ENCODE assay signal across 12 cellular contexts in the genomic region with DNA sequence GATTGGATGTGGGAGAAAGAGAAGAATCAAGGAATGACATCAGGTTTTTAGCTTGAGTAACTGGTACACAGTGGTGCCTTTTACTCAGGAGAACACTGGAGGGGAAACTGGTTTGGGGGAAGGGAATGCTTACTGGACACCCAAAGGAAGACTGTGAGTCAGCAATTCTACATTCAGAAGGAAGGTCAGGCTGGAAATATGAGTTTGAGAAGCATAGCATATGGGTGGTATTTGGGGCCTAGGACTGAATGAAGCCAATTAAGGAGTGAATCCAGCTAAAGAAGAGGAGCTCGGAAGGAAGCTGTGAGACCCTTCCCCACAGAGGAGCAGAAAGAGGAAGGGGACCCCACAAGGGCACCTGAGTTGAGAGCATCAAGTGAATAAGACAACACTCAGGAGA. TPM values are rescaled to one million over a fixed set of nuclear protein-coding genes. Genes with fewer than 3 reads are reported as not detected.
DNase-seq lines count a peak whose midpoint lies in the region; ATAC-seq, FAIRE-seq and TF ChIP-seq lines count a peak whose summit lies in the region.
"Had no signal": no experiment of that assay in that cellular context is flagged by ENCODE, and none has a peak within 500 bp of the region (broad histone marks: within the 10 kb centered on the region; RNA-seq: fewer than 3 reads in every experiment).

No MANE protein-coding gene starts in this region.

- no peak for ATAC-seq in SK-N-SH treated with all-trans-retinoic acid at 6 μM for 48 hours

- CTCF ChIA-PET in SK-N-SH (lab: Yijun Ruan, JAX) = interaction anchor here (1.0 to 2.1 kb wide), 3 partner anchors 8 to 185 kb away, joined by 3 to 7 read pairs (median 6); partner anchors contain the start of gene MAP4K5

- no peak for TF ChIP-seq CTCF in SK-N-SH (IDR thresholded peaks at IDR 0.05)

- WGBS in SK-N-SH (ENCODE audit: low lambda C conversion rate) = 75% methylated on average over 1 of the region's 1 CpG

- no peak for TF ChIP-seq RAD21 in SK-N-SH (IDR thresholded peaks at IDR 0.05; ENCODE audit: low read length)

- H3K27me3 ChIP-seq in SK-N-SH (ENCODE audit: insufficient read depth) = no peaks in the 10 kb centered on the region

- no peaks in the 10 kb centered on the region for H4K20me1 ChIP-seq in SK-N-SH (ENCODE audit: insufficient read depth)

- H3K4me2 ChIP-seq in SK-N-SH = no peak overlapping the region

- H3F3A ChIP-seq in SK-N-SH (replicated peaks; ENCODE audit: insufficient read depth) = peaks cover 4% of the 10 kb centered on the region

- H3K9me3 ChIP-seq in SK-N-SH = no peaks in the 10 kb centered on the region

- DNase-seq in SK-N-SH (no peak), astrocyte of the hippocampus (ENCODE audit: low read depth, low spot score) (peak; percentile 32), iPS-NIHi11 (ENCODE audit: low spot score) (peak; percentile 23), urothelium cell line (ENCODE audit: low spot score) (peak; percentile 63), retina (no peak), GM19240 (ENCODE audit: insufficient read length, low spot score) (no peak), DMS79 (lab: John Stamatoyannopoulos, UW) (no peak)
- DNase-seq: head of caudate nucleus, NCI-H187 treated with DMSO at 0.1 percent for 48 hours, substantia nigra had no signal

- peaks cover 11 to 18% of the 10 kb centered on the region in 2 experiments for H3K4me1 ChIP-seq in SK-N-SH (ENCODE audit: control insufficient read depth in 1 of 2, insufficient read depth in 2 of 2, low read depth in 1 of 2, low read length in 1 of 2)

- H3K9ac ChIP-seq in SK-N-SH = no peak overlapping the region

- H3K79me2 ChIP-seq in SK-N-SH (ENCODE audit: insufficient read depth) = no peaks in the 10 kb centered on the region

- no peak for TF ChIP-seq EP300 in SK-N-SH (IDR thresholded peaks at IDR 0.05; ENCODE audit: borderline replicate concordance in 1 of 2, low read depth in 1 of 2, low read length in 1 of 2)

- POLR2A ChIA-PET in SK-N-SH (lab: Yijun Ruan, JAX) = no interaction called here

- no peaks in the 10 kb centered on the region for H3K9me2 ChIP-seq in SK-N-SH

- peak overlapping the region in 1 of 2 experiments; percentile 7; a peak in 1 of 4 replicates for H3K27ac ChIP-seq in SK-N-SH (ENCODE audit: low read depth in 2 of 2, low read length in 1 of 2)

- H2AFZ ChIP-seq in SK-N-SH (ENCODE audit: low read depth) = peak overlapping the region; percentile 39

- FAIRE-seq in urothelium cell line (lab: Jason Lieb, UNC) = no peak
- FAIRE-seq: A204.1 had no signal

- H3K4me3 ChIP-seq in SK-N-SH (ENCODE audit: low read depth in 2 of 2, low read length in 1 of 2) = no peak overlapping the region

- H3K36me3 ChIP-seq in SK-N-SH (replicated peaks in 1 of 2; ENCODE audit: control insufficient read depth in 1 of 2, insufficient read depth in 2 of 2, low read length in 1 of 2) = no peaks in the 10 kb centered on the region

TF ChIP-seq in SK-N-SH, 30 proteins besides CTCF, POLR2A, EP300 and RAD21:
- TF ChIP-seq EZH2phosphoT487 (IDR thresholded peaks at IDR 0.05; ENCODE audit: borderline replicate concordance, low read depth) = no peak
- 0 out of 2 replicates have a peak, but pooled peaks have one; percentile 13 for TF ChIP-seq JUND (IDR thresholded peaks at IDR 0.05)
- no peak for TF ChIP-seq RXRA (IDR thresholded peaks at IDR 0.05; ENCODE audit: borderline replicate concordance, low read depth)
- no peak for TF ChIP-seq CHD2 (IDR thresholded peaks at IDR 0.05; ENCODE audit: low read length, partially characterized antibody)
- TF ChIP-seq MAX (IDR thresholded peaks at IDR 0.05; ENCODE audit: low read depth) = 0 out of 2 replicates have a peak, but pooled peaks have one; percentile 36

TF ChIP-seq in SK-N-SH treated with all-trans-retinoic acid at 6 μM for 48 hours, 23 proteins besides CTCF, POLR2A, EP300 and RAD21:
- TF ChIP-seq ZC3H10 (CRISPR knock-in tag; IDR thresholded peaks at IDR 0.05) = no peak
- TF ChIP-seq ZNF70 (CRISPR knock-in tag; IDR thresholded peaks at IDR 0.05) = no peak
- TF ChIP-seq TOX (CRISPR knock-in tag; IDR thresholded peaks at IDR 0.05; ENCODE audit: borderline replicate concordance) = no peak
- no peak for TF ChIP-seq SNAI2 (CRISPR knock-in tag; IDR thresholded peaks at IDR 0.05)
- no peak for TF ChIP-seq CREB5 (CRISPR knock-in tag; IDR thresholded peaks at IDR 0.05; ENCODE audit: low read depth)
- TF ChIP-seq PPARA (CRISPR knock-in tag; IDR thresholded peaks at IDR 0.05; ENCODE audit: borderline replicate concordance) = no peak
- TF ChIP-seq, protein P1, sequence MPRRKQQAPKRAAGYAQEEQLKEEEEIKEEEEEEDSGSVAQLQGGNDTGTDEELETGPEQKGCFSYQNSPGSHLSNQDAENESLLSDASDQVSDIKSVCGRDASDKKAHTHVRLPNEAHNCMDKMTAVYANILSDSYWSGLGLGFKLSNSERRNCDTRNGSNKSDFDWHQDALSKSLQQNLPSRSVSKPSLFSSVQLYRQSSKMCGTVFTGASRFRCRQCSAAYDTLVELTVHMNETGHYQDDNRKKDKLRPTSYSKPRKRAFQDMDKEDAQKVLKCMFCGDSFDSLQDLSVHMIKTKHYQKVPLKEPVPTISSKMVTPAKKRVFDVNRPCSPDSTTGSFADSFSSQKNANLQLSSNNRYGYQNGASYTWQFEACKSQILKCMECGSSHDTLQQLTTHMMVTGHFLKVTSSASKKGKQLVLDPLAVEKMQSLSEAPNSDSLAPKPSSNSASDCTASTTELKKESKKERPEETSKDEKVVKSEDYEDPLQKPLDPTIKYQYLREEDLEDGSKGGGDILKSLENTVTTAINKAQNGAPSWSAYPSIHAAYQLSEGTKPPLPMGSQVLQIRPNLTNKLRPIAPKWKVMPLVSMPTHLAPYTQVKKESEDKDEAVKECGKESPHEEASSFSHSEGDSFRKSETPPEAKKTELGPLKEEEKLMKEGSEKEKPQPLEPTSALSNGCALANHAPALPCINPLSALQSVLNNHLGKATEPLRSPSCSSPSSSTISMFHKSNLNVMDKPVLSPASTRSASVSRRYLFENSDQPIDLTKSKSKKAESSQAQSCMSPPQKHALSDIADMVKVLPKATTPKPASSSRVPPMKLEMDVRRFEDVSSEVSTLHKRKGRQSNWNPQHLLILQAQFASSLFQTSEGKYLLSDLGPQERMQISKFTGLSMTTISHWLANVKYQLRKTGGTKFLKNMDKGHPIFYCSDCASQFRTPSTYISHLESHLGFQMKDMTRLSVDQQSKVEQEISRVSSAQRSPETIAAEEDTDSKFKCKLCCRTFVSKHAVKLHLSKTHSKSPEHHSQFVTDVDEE (CRISPR knock-in tag; IDR thresholded peaks at IDR 0.05) = no peak
- TF ChIP-seq, protein P2, sequence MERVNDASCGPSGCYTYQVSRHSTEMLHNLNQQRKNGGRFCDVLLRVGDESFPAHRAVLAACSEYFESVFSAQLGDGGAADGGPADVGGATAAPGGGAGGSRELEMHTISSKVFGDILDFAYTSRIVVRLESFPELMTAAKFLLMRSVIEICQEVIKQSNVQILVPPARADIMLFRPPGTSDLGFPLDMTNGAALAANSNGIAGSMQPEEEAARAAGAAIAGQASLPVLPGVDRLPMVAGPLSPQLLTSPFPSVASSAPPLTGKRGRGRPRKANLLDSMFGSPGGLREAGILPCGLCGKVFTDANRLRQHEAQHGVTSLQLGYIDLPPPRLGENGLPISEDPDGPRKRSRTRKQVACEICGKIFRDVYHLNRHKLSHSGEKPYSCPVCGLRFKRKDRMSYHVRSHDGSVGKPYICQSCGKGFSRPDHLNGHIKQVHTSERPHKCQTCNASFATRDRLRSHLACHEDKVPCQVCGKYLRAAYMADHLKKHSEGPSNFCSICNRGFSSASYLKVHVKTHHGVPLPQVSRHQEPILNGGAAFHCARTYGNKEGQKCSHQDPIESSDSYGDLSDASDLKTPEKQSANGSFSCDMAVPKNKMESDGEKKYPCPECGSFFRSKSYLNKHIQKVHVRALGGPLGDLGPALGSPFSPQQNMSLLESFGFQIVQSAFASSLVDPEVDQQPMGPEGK (CRISPR knock-in tag; IDR thresholded peaks at IDR 0.05; ENCODE audit: borderline replicate concordance) = no peak
- TF ChIP-seq RARB (CRISPR knock-in tag; IDR thresholded peaks at IDR 0.05) = no peak

RNA-seq across cellular contexts. Expression of gene DMAC2L, which starts 35.4 kb away (rescaled TPM):
- polyA plus RNA-seq in SK-N-SH (2012; rRNA removed) = 20.3 and 22.7 TPM in 2 replicates
- 18.4 and 21.9 TPM in 2 replicates for polyA plus RNA-seq in SK-N-SH (2012; cell fraction: cytosol; rRNA removed)
- 12.5 and 21.6 TPM in 2 replicates for polyA plus RNA-seq in SK-N-SH (2012; cell fraction: nucleus; rRNA removed)

RNA-seq across cellular contexts. Expression of gene L2HGDH, which starts 35.5 kb away (rescaled TPM):
- 5.4 and 8.4 TPM in 2 replicates for polyA plus RNA-seq in SK-N-SH (2012; rRNA removed)
- 6.0 and 6.2 TPM in 2 replicates for polyA plus RNA-seq in SK-N-SH (2012; cell fraction: cytosol; rRNA removed)
- polyA plus RNA-seq in SK-N-SH (2012; cell fraction: nucleus; rRNA removed) = 4.3 and 5.2 TPM in 2 replicates

RNA-seq across cellular contexts. Expression of gene CDKL1, which starts 49.2 kb away (rescaled TPM):
- polyA plus RNA-seq in SK-N-SH (2012; rRNA removed) = 1.7 and 2.5 TPM in 2 replicates
- 1.4 and 1.5 TPM in 2 replicates for polyA plus RNA-seq in SK-N-SH (2012; cell fraction: cytosol; rRNA removed)
- polyA plus RNA-seq in SK-N-SH (2012; cell fraction: nucleus; rRNA removed) = 1.6 and 2.8 TPM in 2 replicates

Comparison
In these comparisons a context has a peak if more than half of its experiments do, and no peak if none do; other contexts are left out.
1. DNase-seq: peak in astrocyte of the hippocampus (single experiment), iPS-NIHi11 (single experiment) and urothelium cell line (single experiment); none in SK-N-SH (single experiment), retina (single experiment), GM19240 (single experiment) and DMS79 (single experiment).